ENCODE assay signal across 15 cellular contexts in the genomic region with DNA sequence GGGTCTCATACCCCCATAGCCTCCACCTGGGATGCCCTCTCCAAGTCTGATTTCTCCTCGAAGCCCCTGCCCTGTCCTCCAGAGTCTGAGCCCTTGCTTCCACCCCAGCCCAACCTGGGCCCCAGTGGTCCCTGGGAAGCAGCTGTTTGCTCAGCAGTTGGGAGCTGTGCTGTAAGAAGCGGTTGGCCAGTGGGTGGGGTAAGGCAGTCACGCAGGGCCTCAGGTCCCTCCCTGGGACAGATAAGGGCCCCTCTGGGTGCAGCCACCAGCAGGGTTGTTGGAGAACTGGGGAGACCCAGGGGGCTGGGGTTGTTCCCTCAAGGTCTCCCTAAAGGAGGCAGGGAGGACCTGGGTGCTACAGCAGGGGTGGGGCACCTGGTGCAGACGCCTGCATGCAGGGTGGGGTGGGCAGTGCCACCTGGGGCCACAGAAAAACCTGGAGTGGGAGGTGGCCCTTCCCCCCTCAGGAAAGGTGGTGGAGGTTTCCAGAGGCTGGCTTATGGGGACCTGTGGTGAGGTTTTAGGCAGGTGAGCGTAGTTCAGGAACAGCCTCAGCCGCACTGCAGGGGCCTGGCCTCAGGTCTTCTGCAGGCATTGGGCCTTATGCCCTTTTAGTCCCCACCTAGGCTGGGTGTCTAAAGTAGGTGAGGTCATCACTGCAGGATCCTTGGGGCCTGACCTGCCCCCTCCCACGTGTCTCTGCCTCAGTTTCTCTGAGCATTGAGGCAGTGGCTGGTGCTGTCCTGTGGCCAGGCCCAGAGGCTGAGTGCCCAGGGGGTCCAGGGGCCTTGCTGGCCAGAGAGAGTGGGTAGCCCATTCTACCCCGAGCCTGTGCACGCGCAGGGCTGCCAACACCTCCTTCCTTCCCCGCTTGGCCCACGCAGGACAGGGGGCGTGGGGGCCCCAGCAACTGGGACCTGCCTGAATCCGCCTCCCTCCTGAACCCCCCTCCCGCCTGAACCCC. TPM values are rescaled to one million over a fixed set of nuclear protein-coding genes. Genes with fewer than 3 reads are reported as not detected.
DNase-seq lines count a peak whose midpoint lies in the region; ATAC-seq and TF ChIP-seq lines count a peak whose summit lies in the region.
"Had no signal": no experiment of that assay in that cellular context is flagged by ENCODE, and none has a peak within 500 bp of the region (broad histone marks: within the 10 kb centered on the region; RNA-seq: fewer than 3 reads in every experiment).

No MANE protein-coding gene starts in this region.

- WGBS in IMR-90 (ENCODE audit: extremely low coverage in 2 of 2, insufficient read length in 1 of 2), 2 experiments, result 70% methylated on average over 3 of the region's 15 CpGs; no CpG with 5 or more reads in 1 of the 2 experiments
- 65% methylated on average over 10 of the region's 15 CpGs for WGBS in suprapubic skin

- H3K14ac ChIP-seq in IMR-90 (replicated peaks; ENCODE audit: low read depth, low read length), result no peak overlapping the region

- no peaks in the 10 kb centered on the region for H3K9me3 ChIP-seq in CD8-positive, alpha-beta memory T cell (ENCODE audit: low read length)
- H3K9me3 ChIP-seq in IMR-90 (ENCODE audit: control insufficient read depth, insufficient read depth, low read length) (no peaks in the 10 kb centered on the region; the same call in 1 of the 2 replicates), mucosa of stomach (ENCODE audit: control insufficient read depth, low read length) (no peaks in the 10 kb centered on the region), suprapubic skin (no peaks in the 10 kb centered on the region)
- H3K9me3 ChIP-seq: BE2C had no signal

- no peak overlapping the region for H3K23ac ChIP-seq in IMR-90 (ENCODE audit: low read depth, low read length)

- dilution Hi-C loops in IMR-90 (cut with HindIII; ENCODE audit: low sequenced_read_pairs, unreplicated experiment), result no loop called here

- H3K18ac ChIP-seq in IMR-90 (ENCODE audit: low read depth, low read length), result no peak overlapping the region

- POLR2A ChIA-PET in CD8-positive, alpha-beta memory T cell (lab: Charles Lee), result no interaction called here
- POLR2A ChIA-PET in IMR-90 (lab: Charles Lee; ENCODE audit: unreplicated experiment), result no interaction called here

- H3K36me3 ChIP-seq in CD8-positive, alpha-beta memory T cell (ENCODE audit: insufficient read depth, low read length), result no peaks in the 10 kb centered on the region
- peaks cover under 1% of the 10 kb centered on the region; the same call in 1 of the 2 replicates for H3K36me3 ChIP-seq in IMR-90 (ENCODE audit: control insufficient read depth, insufficient read depth, low read length)
- no peaks in the 10 kb centered on the region for H3K36me3 ChIP-seq in mucosa of stomach (ENCODE audit: control insufficient read depth, insufficient read depth, low read length)
- peaks cover 5% of the 10 kb centered on the region for H3K36me3 ChIP-seq in suprapubic skin
- H3K36me3 ChIP-seq: BE2C had no signal

- peak overlapping the region; percentile 75 for H3K27ac ChIP-seq in CD8-positive, alpha-beta memory T cell (ENCODE audit: low read depth, low read length)
- no peak overlapping the region for H3K27ac ChIP-seq in IMR-90 (ENCODE audit: insufficient read depth, low read length)
- H3K27ac ChIP-seq in suprapubic skin, result no peak overlapping the region

- peaks cover 13% of the 10 kb centered on the region for H3K27me3 ChIP-seq in CD8-positive, alpha-beta memory T cell (ENCODE audit: insufficient read depth, low read length, poor library complexity, severe bottlenecking)
- H3K27me3 ChIP-seq in IMR-90 (ENCODE audit: control insufficient read depth, insufficient read depth, low read length), result peaks cover 40% of the 10 kb centered on the region
- peaks cover 45% of the 10 kb centered on the region for H3K27me3 ChIP-seq in mucosa of stomach (ENCODE audit: control insufficient read depth, insufficient read depth, low read length)
- H3K27me3 ChIP-seq in suprapubic skin, result peaks cover 58% of the 10 kb centered on the region

- no peak overlapping the region for H3K4me2 ChIP-seq in IMR-90 (ENCODE audit: low read depth, low read length)

- no peak overlapping the region for H2BK20ac ChIP-seq in IMR-90 (ENCODE audit: low read depth, low read length)

- peaks cover 0 to 11% (median 1%) of the 10 kb centered on the region in 3 donors for H3K4me1 Mint-ChIP-seq in CD8-positive, alpha-beta memory T cell
- H3K4me1 Mint-ChIP-seq in central memory CD8-positive, alpha-beta T cell, result peaks cover 9% of the 10 kb centered on the region

- H4K20me1 ChIP-seq in IMR-90 (ENCODE audit: insufficient read depth, low read length), result peaks cover 11% of the 10 kb centered on the region

- no peak overlapping the region for H4K91ac ChIP-seq in IMR-90 (ENCODE audit: insufficient read depth, low read depth, low read length)

- intact Hi-C loops in IMR-90 (cut with micrococcal nuclease), result no loop called here

- DNase-seq in CD8-positive, alpha-beta memory T cell, result no peak
- DNase-seq in IMR-90 (no peak), NK-92 (lab: John Stamatoyannopoulos, UW; ENCODE audit: unreplicated experiment) (no peak), superior temporal gyrus (ENCODE audit: extremely low spot score) (no peak), A172 (ENCODE audit: low spot score) (no peak), suprapubic skin (ENCODE audit: low spot score in 2 of 2) (no peak)
- DNase-seq in central memory CD8-positive, alpha-beta T cell (ENCODE audit: low spot score in 2 of 2), result no peak
- DNase-seq: CD8-positive, alpha-beta T cell; DMS 273 treated with DMSO at 0.1 percent for 48 hours; NCI-H1092 treated with DMSO at 0.1 percent for 48 hours; NCI-H187; NCI-H446; SHP77 treated with DMSO at 0.1 percent for 48 hours had no signal

- CTCF ChIA-PET in CD8-positive, alpha-beta memory T cell (lab: Charles Lee), result no interaction called here
- CTCF ChIA-PET in IMR-90 (lab: Yijun Ruan, JAX), result no interaction called here

- H2AFZ ChIP-seq in IMR-90 (replicated peaks; ENCODE audit: low read length, poor library complexity), result no peak overlapping the region

- TF ChIP-seq CTCF in IMR-90 (conservative IDR thresholded peaks at IDR 0.05; ENCODE audit: low read depth, low read length) (no peak), suprapubic skin (IDR thresholded peaks at IDR 0.05) (no peak)

- H4K8ac ChIP-seq in IMR-90 (ENCODE audit: low read depth in 2 of 2, low read length in 2 of 2), result no peak overlapping the region

- H2AK9ac ChIP-seq in IMR-90 (replicated peaks; ENCODE audit: low read depth, low read length, poor library complexity), result peak overlapping the region; percentile 37

- no peaks in the 10 kb centered on the region for H3K9me3 Mint-ChIP-seq in CD8-positive, alpha-beta memory T cell
- no peaks in the 10 kb centered on the region for H3K9me3 Mint-ChIP-seq in central memory CD8-positive, alpha-beta T cell
- H3K9me3 Mint-ChIP-seq: CD8-positive, alpha-beta T cell had no signal

- no peak for TF ChIP-seq POLR2A in IMR-90 (IDR thresholded peaks at IDR 0.05; ENCODE audit: low read depth, low read length)
- no peak for TF ChIP-seq POLR2A in suprapubic skin (IDR thresholded peaks at IDR 0.05)

- H3K4me3 Mint-ChIP-seq in CD8-positive, alpha-beta memory T cell, result no peak overlapping the region
- no peak overlapping the region for H3K4me3 Mint-ChIP-seq in central memory CD8-positive, alpha-beta T cell
- H3K4me3 Mint-ChIP-seq: CD8-positive, alpha-beta T cell had no signal

- no peak overlapping the region for H3K56ac ChIP-seq in IMR-90 (ENCODE audit: extremely low read depth, insufficient read depth, low read length)

- no peak for ATAC-seq in IMR-90 (ENCODE audit: low read depth)
- ATAC-seq in central memory CD8-positive, alpha-beta T cell (replicated peaks; ENCODE audit: extremely low read depth, poor library complexity, severe bottlenecking), result no peak

- no peak overlapping the region for H3K4me3 ChIP-seq in CD8-positive, alpha-beta memory T cell (ENCODE audit: low read length)
- H3K4me3 ChIP-seq in IMR-90 (ENCODE audit: insufficient read depth, low read depth, low read length), result no peak overlapping the region
- peak overlapping the region; percentile 14 for H3K4me3 ChIP-seq in mucosa of stomach (ENCODE audit: low read length)
- H3K4me3 ChIP-seq in suprapubic skin, result no peak overlapping the region

- H3K4ac ChIP-seq in IMR-90 (ENCODE audit: low read depth, low read length), result no peak overlapping the region

- H3K79me1 ChIP-seq in IMR-90 (ENCODE audit: low read depth in 1 of 2, low read length in 2 of 2), result 0 out of 4 replicates have a peak, but pooled peaks cover 0 to 4% of the 10 kb centered on the region in 2 experiments

- no peak overlapping the region for H3K9ac ChIP-seq in IMR-90 (ENCODE audit: low read depth, low read length)
- H3K9ac ChIP-seq in mucosa of stomach (ENCODE audit: low read length), result no peak overlapping the region

- H3K36me3 Mint-ChIP-seq in CD8-positive, alpha-beta memory T cell, result peaks cover 0 to 3% (median 0%) of the 10 kb centered on the region in 3 donors
- peaks cover 2% of the 10 kb centered on the region for H3K36me3 Mint-ChIP-seq in central memory CD8-positive, alpha-beta T cell (ENCODE audit: insufficient read depth)

- no peaks in the 10 kb centered on the region for H3K4me1 ChIP-seq in CD8-positive, alpha-beta memory T cell (ENCODE audit: insufficient read depth, low read length)
- H3K4me1 ChIP-seq in IMR-90 (ENCODE audit: control insufficient read depth, insufficient read depth, low read length), result peaks cover 3% of the 10 kb centered on the region; the same call in 1 of the 2 replicates
- H3K4me1 ChIP-seq in mucosa of stomach (ENCODE audit: control insufficient read depth, insufficient read depth, low read length), result peaks cover 51% of the 10 kb centered on the region
- H3K4me1 ChIP-seq in suprapubic skin, result peaks cover 19% of the 10 kb centered on the region
- H3K4me1 ChIP-seq: BE2C had no signal

- TF ChIP-seq RAD21 in IMR-90 (IDR thresholded peaks at IDR 0.05; ENCODE audit: low read length), result no peak

- BruUV-seq in IMR-90 (replicated peaks; lab: Mats Ljungman, UMichigan), result no TSS peak

- TF ChIP-seq EP300 in suprapubic skin (IDR thresholded peaks at IDR 0.05), result no peak

- in situ Hi-C loops in IMR-90 (cut with MboI; ENCODE audit: low sequenced_read_pairs), result no loop called here

- H2BK120ac ChIP-seq in IMR-90 (ENCODE audit: low read depth, low read length), result no peak overlapping the region

- no peak overlapping the region for H2AK5ac ChIP-seq in IMR-90 (ENCODE audit: low read depth, low read length)

- H2BK5ac ChIP-seq in IMR-90 (ENCODE audit: low read depth, low read length, poor library complexity, severe bottlenecking), result no peak overlapping the region

- H4K5ac ChIP-seq in IMR-90 (ENCODE audit: low read depth, low read length), result no peak overlapping the region

- no peak overlapping the region for H2BK15ac ChIP-seq in IMR-90 (ENCODE audit: low read depth, low read length)

- H3K27ac Mint-ChIP-seq in CD8-positive, alpha-beta memory T cell, result no peak overlapping the region
- H3K27ac Mint-ChIP-seq in central memory CD8-positive, alpha-beta T cell (ENCODE audit: low read depth), result peak overlapping the region; percentile 87
- H3K27ac Mint-ChIP-seq: CD8-positive, alpha-beta T cell had no signal

- peaks cover 10 to 20% of the 10 kb centered on the region in 2 donors for H3K27me3 Mint-ChIP-seq in CD8-positive, alpha-beta memory T cell
- peaks cover 35% of the 10 kb centered on the region for H3K27me3 Mint-ChIP-seq in central memory CD8-positive, alpha-beta T cell

- no peaks in the 10 kb centered on the region for H3K9me1 ChIP-seq in IMR-90 (ENCODE audit: insufficient read depth, low read length)

RNA-seq across cellular contexts. Expression of gene SLC26A1, which starts 3.1 kb away (rescaled TPM):
- total RNA-seq in CD8-positive, alpha-beta memory T cell, result not detected
- 1.1 TPM for polyA plus RNA-seq in CD8-positive, alpha-beta memory T cell
- not detected in 2 replicates for total RNA-seq in IMR-90 (2012; rRNA removed)
- 0.09 and 0.13 TPM in 2 replicates for polyA plus RNA-seq in IMR-90 (2012; rRNA removed)
- polyA plus RNA-seq in IMR-90 (2012; cell fraction: cytosol; rRNA removed), result 0.03 and 0.05 TPM in 2 replicates
- polyA plus RNA-seq in IMR-90 (2012; cell fraction: nucleus; rRNA removed; ENCODE audit: low replicate concordance), result 0.24 and 0.40 TPM in 2 replicates
- total RNA-seq in A172 (2014; rRNA removed; shearing (Covaris generic)), result 0.41 TPM in 1 of 2 replicates, not detected in the other
- total RNA-seq in suprapubic skin, result under 1 TPM in 1 of 4 donors, not detected in 3; 0.30 TPM

RNA-seq across cellular contexts. Expression of gene IDUA, which starts 9.5 kb away (rescaled TPM):
- 10 to 100 TPM; 18.7 to 19.1 TPM for total RNA-seq in CD8-positive, alpha-beta memory T cell
- 9.3 TPM for polyA plus RNA-seq in CD8-positive, alpha-beta memory T cell
- total RNA-seq in IMR-90 (2012; rRNA removed) (0.72 and 1.7 TPM in 2 replicates), suprapubic skin (10 to 100 TPM; 11.0 to 33.1 (median 19.7) TPM)
- 12.5 and 16.7 TPM in 2 replicates for polyA plus RNA-seq in IMR-90 (2012; rRNA removed)
- 6.3 and 14.8 TPM in 2 replicates for polyA plus RNA-seq in IMR-90 (2012; cell fraction: cytosol; rRNA removed)
- 119 and 328 TPM in 2 replicates for polyA plus RNA-seq in IMR-90 (2012; cell fraction: nucleus; rRNA removed; ENCODE audit: low replicate concordance)
- total RNA-seq in A172 (2014; rRNA removed; shearing (Covaris generic)), result 14.1 and 16.1 TPM in 2 replicates

RNA-seq across cellular contexts. Expression of gene FGFRL1, which starts 15.1 kb away (rescaled TPM):
- 10 to 100 TPM; 12.3 to 14.5 TPM for total RNA-seq in CD8-positive, alpha-beta memory T cell
- 1.4 TPM for polyA plus RNA-seq in CD8-positive, alpha-beta memory T cell
- total RNA-seq in IMR-90 (2012; rRNA removed), result 43.3 and 49.3 TPM in 2 replicates
- 78.8 and 87.3 TPM in 2 replicates for polyA plus RNA-seq in IMR-90 (2012; rRNA removed)
- polyA plus RNA-seq in IMR-90 (2012; cell fraction: cytosol; rRNA removed), result 35.7 and 111 TPM in 2 replicates
- polyA plus RNA-seq in IMR-90 (2012; cell fraction: nucleus; rRNA removed; ENCODE audit: low replicate concordance), result 65.7 and 165 TPM in 2 replicates
- 85.0 and 102 TPM in 2 replicates for total RNA-seq in A172 (2014; rRNA removed; shearing (Covaris generic))
- total RNA-seq in suprapubic skin, result 10 to 100 TPM in 3 of 4 donors, 1 to 10 TPM in 1; 9.0 to 19.9 (median 12.0) TPM

RNA-seq across cellular contexts. Expression of gene DGKQ, which starts 22.9 kb away (rescaled TPM):
- total RNA-seq in CD8-positive, alpha-beta memory T cell, result 10 to 100 TPM; 17.2 to 19.6 TPM
- polyA plus RNA-seq in CD8-positive, alpha-beta memory T cell, result 26.2 TPM
- total RNA-seq in IMR-90 (2012; rRNA removed) (4.3 and 4.4 TPM in 2 replicates), suprapubic skin (10 to 100 TPM; 19.5 to 27.6 (median 23.8) TPM)
- polyA plus RNA-seq in IMR-90 (2012; rRNA removed), result 15.6 and 17.4 TPM in 2 replicates
- 10.0 and 14.6 TPM in 2 replicates for polyA plus RNA-seq in IMR-90 (2012; cell fraction: cytosol; rRNA removed)
- polyA plus RNA-seq in IMR-90 (2012; cell fraction: nucleus; rRNA removed; ENCODE audit: low replicate concordance), result 58.0 and 149 TPM in 2 replicates
- 17.4 and 25.0 TPM in 2 replicates for total RNA-seq in A172 (2014; rRNA removed; shearing (Covaris generic))
